In the genomic region with DNA sequence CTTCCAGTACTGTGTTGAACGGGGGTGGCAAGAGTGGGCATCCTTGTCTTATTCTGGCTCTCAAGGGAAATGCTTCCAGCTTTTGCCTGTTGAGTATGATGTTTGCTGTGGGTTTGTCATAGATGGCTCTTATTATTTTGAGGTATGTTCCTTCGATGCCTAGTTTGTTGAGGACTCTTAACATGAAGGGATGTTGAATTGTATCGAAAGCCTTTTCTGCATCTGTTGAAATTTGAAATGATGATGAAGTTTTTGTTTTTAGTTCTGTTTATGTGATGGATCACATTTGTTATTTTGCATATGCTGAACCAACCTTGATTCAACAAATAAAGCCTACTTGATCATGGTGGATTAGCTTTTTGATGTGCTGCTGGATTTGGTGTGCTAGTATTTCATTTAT, we compare ENCODE assay signal across 15 cellular contexts.
"Had no signal": no experiment of that assay in that cellular context is flagged by ENCODE, and none has a peak within 500 bp of the region (broad histone marks: within the 10 kb centered on the region; RNA-seq: fewer than 3 reads in every experiment).

No MANE protein-coding gene starts in this region.

- H3K9me3 ChIP-seq: esophagus squamous epithelium, ovary had no signal

- DNase-seq: activated CD4-positive, alpha-beta memory T cell treated with anti-CD3 and anti-CD28 coated beads for 36 hours; activated CD4-positive, alpha-beta T cell treated with anti-CD3 and anti-CD28 coated beads for 1 hour; activated naive CD4-positive, alpha-beta T cell treated with Interleukin-2 at 50 U/mL for 16 hours; brain microvascular endothelial cell; esophagus squamous epithelium; foreskin keratinocyte; heart left ventricle; mesenchymal stem cell; nephron progenitor cell; ovary; SJCRH30; substantia nigra had no signal

- H3K9me3 Mint-ChIP-seq: T-helper 2 cell treated with Interferon-gamma antibody and Interleukin-4, amounts not matched to agents 5 μg/mL and 100 μg/mL, for 36 hours had no signal

- ATAC-seq: foreskin keratinocyte, heart left ventricle had no signal

- H3K4me3 ChIP-seq: esophagus squamous epithelium, heart left ventricle, ovary, SJCRH30, skin epidermis had no signal

- H3K27ac Mint-ChIP-seq: activated CD4-positive, alpha-beta memory T cell treated with anti-CD3 and anti-CD28 coated beads for 36 hours; nephron progenitor cell; T-helper 2 cell treated with Interferon-gamma antibody and Interleukin-4, amounts not matched to agents 5 μg/mL and 100 μg/mL, for 36 hours; type B pancreatic cell had no signal

- H3K27me3 ChIP-seq: brain microvascular endothelial cell, esophagus squamous epithelium, foreskin keratinocyte, heart left ventricle, ovary, SJCRH30 had no signal

- H3K4me1 ChIP-seq: foreskin keratinocyte had no signal

- H3K36me3 ChIP-seq: ovary had no signal

- H3K27me3 Mint-ChIP-seq: activated CD4-positive, alpha-beta memory T cell treated with anti-CD3 and anti-CD28 coated beads for 36 hours; type B pancreatic cell had no signal

- H3K27ac ChIP-seq: brain microvascular endothelial cell, foreskin keratinocyte, ovary, SJCRH30, skin epidermis had no signal

- H3K4me3 Mint-ChIP-seq: activated CD4-positive, alpha-beta memory T cell treated with anti-CD3 and anti-CD28 coated beads for 36 hours; nephron progenitor cell; T-helper 2 cell treated with Interferon-gamma antibody and Interleukin-4, amounts not matched to agents 5 μg/mL and 100 μg/mL, for 36 hours; type B pancreatic cell had no signal
